ENCODE assay signal across 29 cellular contexts in the genomic region with DNA sequence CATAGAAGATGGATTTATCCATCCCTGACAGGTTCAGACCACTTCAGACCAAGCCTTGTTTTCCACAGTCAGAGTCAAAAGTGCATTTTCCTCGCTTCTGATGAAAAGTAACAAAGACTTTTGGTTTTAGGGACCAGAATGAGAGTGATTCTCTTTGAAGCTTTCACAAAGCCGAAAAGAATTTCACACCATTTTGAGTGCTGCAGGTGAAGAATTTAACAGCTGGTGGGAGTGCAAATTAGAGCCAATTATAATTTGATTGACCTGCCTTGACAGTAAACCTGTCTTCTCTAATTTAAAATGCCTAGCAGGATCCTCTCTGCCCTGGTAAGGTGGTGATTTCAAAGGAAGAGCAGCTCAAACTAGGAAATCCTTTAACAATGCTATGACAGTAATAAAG.
"Had no signal": no experiment of that assay in that cellular context is flagged by ENCODE, and none has a peak within 500 bp of the region (broad histone marks: within the 10 kb centered on the region; RNA-seq: fewer than 3 reads in every experiment).

No MANE protein-coding gene starts in this region.

- H3K9me3 Mint-ChIP-seq: activated CD8-positive, alpha-beta T cell treated with anti-CD3 and anti-CD28 coated beads for 36 hours had no signal

- H3K27ac Mint-ChIP-seq: activated CD4-positive, alpha-beta T cell treated with anti-CD3 and anti-CD28 coated beads, Interleukin-2, amount 10 ng/mL, durations not matched to agents 24 days and 14 days; activated CD8-positive, alpha-beta T cell treated with anti-CD3 and anti-CD28 coated beads for 36 hours; activated naive CD8-positive, alpha-beta T cell treated with anti-CD3 and anti-CD28 coated beads for 36 hours; activated T-cell treated with anti-CD3 and anti-CD28 coated beads, Interleukin-2, amount 50 U/mL, for 72 hours; activated T-helper 17 cell treated with anti-CD3 and anti-CD28 coated beads, Interleukin-2, amount 50 U/mL, for 72 hours; T-helper 1 cell treated with Interleukin-12 subunit alpha and Interleukin-12 subunit beta and Interleukin-4 antibody, amounts not matched to agents 30 μg/mL and 1 μg/mL, for 36 hours; T-helper 2 cell treated with Interferon-gamma antibody and Interleukin-4, amounts not matched to agents 5 μg/mL and 100 μg/mL, for 36 hours had no signal

- H3K9me2 ChIP-seq: SK-N-SH had no signal

- H3K4me1 ChIP-seq: Peyer's patch, SJSA1 had no signal

- H3K4me3 ChIP-seq: Peyer's patch, SJSA1 had no signal

- H3K4me1 Mint-ChIP-seq: activated CD4-positive, alpha-beta T cell treated with anti-CD3 and anti-CD28 coated beads, Interleukin-2, amount 10 ng/mL, durations not matched to agents 24 days and 14 days; activated naive CD8-positive, alpha-beta T cell treated with anti-CD3 and anti-CD28 coated beads for 36 hours; activated T-helper 17 cell treated with anti-CD3 and anti-CD28 coated beads, Interleukin-2, amount 50 U/mL, for 72 hours had no signal

- H3K27me3 ChIP-seq: brain microvascular endothelial cell, Peyer's patch, SJSA1 had no signal

- H3K36me3 ChIP-seq: brain microvascular endothelial cell, Peyer's patch, SJSA1 had no signal

- H3K36me3 Mint-ChIP-seq: activated naive CD8-positive, alpha-beta T cell treated with anti-CD3 and anti-CD28 coated beads for 36 hours had no signal

- H3K27ac ChIP-seq: brain microvascular endothelial cell, Peyer's patch, SJSA1 had no signal

- H3K9me3 ChIP-seq: SJSA1, SK-N-SH had no signal

- H3K4me3 Mint-ChIP-seq: activated CD4-positive, alpha-beta T cell treated with anti-CD3 and anti-CD28 coated beads, Interleukin-2, amount 10 ng/mL, durations not matched to agents 24 days and 14 days; activated CD8-positive, alpha-beta T cell treated with anti-CD3 and anti-CD28 coated beads for 36 hours; activated naive CD8-positive, alpha-beta T cell treated with anti-CD3 and anti-CD28 coated beads for 36 hours; activated T-cell treated with anti-CD3 and anti-CD28 coated beads, Interleukin-2, amount 50 U/mL, for 72 hours; activated T-helper 17 cell treated with anti-CD3 and anti-CD28 coated beads, Interleukin-2, amount 50 U/mL, for 72 hours; T-helper 1 cell treated with Interleukin-12 subunit alpha and Interleukin-12 subunit beta and Interleukin-4 antibody, amounts not matched to agents 30 μg/mL and 1 μg/mL, for 36 hours; T-helper 2 cell treated with Interferon-gamma antibody and Interleukin-4, amounts not matched to agents 5 μg/mL and 100 μg/mL, for 36 hours had no signal

- ATAC-seq: activated CD8-positive, alpha-beta T cell treated with anti-CD3 and anti-CD28 coated beads for 36 hours; activated T-cell treated with anti-CD3 and anti-CD28 coated beads, Interleukin-2, amount 50 U/mL, for 72 hours; activated T-helper 17 cell treated with anti-CD3 and anti-CD28 coated beads, Interleukin-2, amount 50 U/mL, for 72 hours had no signal

- H3K4me2 ChIP-seq: SK-N-SH had no signal

- DNase-seq: activated CD4-positive, alpha-beta T cell treated with anti-CD3 and anti-CD28 coated beads, Interleukin-2, amount 10 ng/mL, durations not matched to agents 24 days and 14 days; activated CD4-positive, alpha-beta T cell treated with anti-CD3 and anti-CD28 coated beads, Interleukin-2, amount 50 U/mL, for 4 hours; activated CD8-positive, alpha-beta T cell treated with anti-CD3 and anti-CD28 coated beads for 36 hours; activated effector memory CD4-positive, alpha-beta T cell treated with anti-CD3 and anti-CD28 coated beads, Interleukin-2, amount 50 U/mL, for 16 hours; activated naive CD4-positive, alpha-beta T cell; activated naive CD4-positive, alpha-beta T cell treated with anti-CD3 and anti-CD28 coated beads, Interleukin-2, amount 50 U/mL, for 16 hours; activated naive CD8-positive, alpha-beta T cell treated with anti-CD3 and anti-CD28 coated beads for 36 hours; activated T-cell treated with anti-CD3 and anti-CD28 coated beads, Interleukin-2, amount 50 U/mL, for 1 hour; activated T-cell treated with anti-CD3 and anti-CD28 coated beads, Interleukin-2, amount 50 U/mL, for 72 hours; amniotic stem cell; aorta; brain microvascular endothelial cell; central memory CD4-positive, alpha-beta T cell; Karpas-422; NCI-H1105; NCI-H1417 treated with DMSO at 0.1 percent for 48 hours; NCI-H187 treated with DMSO at 0.1 percent for 48 hours; NCI-H2081; NCI-H226; NCI-H446 treated with DMSO at 0.1 percent for 48 hours; NCI-H524; Peyer's patch; RPMI8226; SHP77 treated with DMSO at 0.1 percent for 48 hours; SK-N-SH had no signal
